Comparison of ENCODE assay signal across 8 cellular contexts in genomic region chr9:100352201-100352726, GRCh38. TPM values are rescaled to one million over a fixed set of nuclear protein-coding genes. Genes with fewer than 3 reads are reported as not detected.
DNase-seq lines count a peak whose midpoint lies in the region; ATAC-seq and TF ChIP-seq lines count a peak whose summit lies in the region.

No MANE protein-coding gene starts in this region.

- peaks cover 45 to 69% (median 66%) of the 10 kb centered on the region in 3 donors for H3K4me1 Mint-ChIP-seq in CD8-positive, alpha-beta memory T cell
- H3K4me1 Mint-ChIP-seq in WTC11: peaks cover 50% of the 10 kb centered on the region

- H3K4me3 Mint-ChIP-seq in CD8-positive, alpha-beta memory T cell: peak overlapping the region; percentile 89 to 97 (median 95)
- peak overlapping the region; percentile 94 for H3K4me3 Mint-ChIP-seq in WTC11

- H3K4me3 ChIP-seq in CD8-positive, alpha-beta memory T cell (ENCODE audit: low read length): peak overlapping the region; percentile 80
- peak overlapping the region; percentile 88 for H3K4me3 ChIP-seq in coronary artery
- peak overlapping the region; percentile 98 for H3K4me3 ChIP-seq in lower leg skin (ENCODE audit: low read depth, poor library complexity, severe bottlenecking)

- ATAC-seq in GM19467 (IDR thresholded peaks at IDR 0.05; ENCODE audit: unreplicated experiment) (peak; percentile 32), HG03558 (IDR thresholded peaks at IDR 0.05; ENCODE audit: extremely low read depth, unreplicated experiment) (peak; percentile 22), WTC11 (peak; percentile 13)

- intact Hi-C loops in lower leg skin (cut with DNase I; ENCODE audit: low total_unique reads): no loop called here

- TF ChIP-seq CTCF in WTC11 (IDR thresholded peaks at IDR 0.05) (no peak), coronary artery (IDR thresholded peaks at IDR 0.05) (no peak), lower leg skin (IDR thresholded peaks at IDR 0.05) (no peak)

- CTCF ChIA-PET in CD8-positive, alpha-beta memory T cell (lab: Charles Lee): interaction anchor here (1.7 to 3.7 kb wide), 2 partner anchors 27 to 85 kb away, joined by 5 to 13 read pairs; no protein-coding TSS in a partner anchor
- CTCF ChIA-PET in WTC11 (lab: Charles Lee): interaction anchor here (3.3 kb wide), 1 partner anchor 27 kb away, joined by 18 read pairs; no protein-coding TSS in a partner anchor

- H3K27me3 Mint-ChIP-seq in CD8-positive, alpha-beta memory T cell: no peaks in the 10 kb centered on the region
- no peaks in the 10 kb centered on the region for H3K27me3 Mint-ChIP-seq in WTC11 (ENCODE audit: low read depth)

- 0% methylated on average over 12 to 43 of the region's 43 CpGs for WGBS in lower leg skin, 2 donors

- POLR2A ChIA-PET in CD8-positive, alpha-beta memory T cell (lab: Charles Lee): interaction anchor here (0.5 kb wide), 3 partner anchors 19 to 404 kb away, joined by 3 to 6 read pairs (median 4); no protein-coding TSS in a partner anchor
- POLR2A ChIA-PET in WTC11 (lab: Charles Lee): interaction anchor here (0.6 to 1.5 kb wide), 6 partner anchors 9 to 240 kb away, joined by 3 to 5 read pairs (median 4); partner anchors contain the start of genes MSANTD3 and TMEFF1

- no peaks in the 10 kb centered on the region for H3K9me3 ChIP-seq in CD8-positive, alpha-beta memory T cell (ENCODE audit: low read length)

- peaks cover under 1 to 15% (median 4%) of the 10 kb centered on the region in 3 donors for H3K36me3 Mint-ChIP-seq in CD8-positive, alpha-beta memory T cell
- peaks cover 29% of the 10 kb centered on the region for H3K36me3 Mint-ChIP-seq in WTC11

- H3K9me3 Mint-ChIP-seq in CD8-positive, alpha-beta memory T cell: peaks cover 0 to under 1% (median 0%) of the 10 kb centered on the region in 5 donors
- H3K9me3 Mint-ChIP-seq in WTC11: peaks cover 11% of the 10 kb centered on the region

- DNase-seq in CD8-positive, alpha-beta memory T cell: peak in 4 of 5 donors; percentile 3 to 54 (median 6)
- DNase-seq in WTC11 (ENCODE audit: low spot score): peak; percentile 47
- peak; percentile 74 for DNase-seq in coronary artery (ENCODE audit: low spot score)
- peak; percentile 27 to 88 for DNase-seq in lower leg skin (ENCODE audit: low spot score in 2 of 2)
- DNase-seq in stimulated activated CD8-positive, alpha-beta memory T cell treated with anti-CD3 and anti-CD28 coated beads, Interleukin-15, amount 100 ng/mL, for 48 hours (ENCODE audit: low read depth in 2 of 2): peak; percentile 8 to 16
- DNase-seq in NCI-H446 treated with DMSO at 0.1 percent for 48 hours (lab: John Stamatoyannopoulos, UW): no peak

- H3K36me3 ChIP-seq in CD8-positive, alpha-beta memory T cell (ENCODE audit: insufficient read depth, low read length): no peaks in the 10 kb centered on the region

- no peaks in the 10 kb centered on the region for H3K27me3 ChIP-seq in CD8-positive, alpha-beta memory T cell (ENCODE audit: insufficient read depth, low read length, poor library complexity, severe bottlenecking)

- TF ChIP-seq POLR2A in lower leg skin (IDR thresholded peaks at IDR 0.05): no peak

- H3K4me1 ChIP-seq in CD8-positive, alpha-beta memory T cell (ENCODE audit: insufficient read depth, low read length): peaks cover 34% of the 10 kb centered on the region

- peak overlapping the region; percentile 75 to 94 (median 88) for H3K27ac Mint-ChIP-seq in CD8-positive, alpha-beta memory T cell
- H3K27ac Mint-ChIP-seq in WTC11: peak overlapping the region; percentile 88

- H3K27ac ChIP-seq in CD8-positive, alpha-beta memory T cell (ENCODE audit: low read depth, low read length): peak overlapping the region; percentile 68
- H3K27ac ChIP-seq in coronary artery: peak overlapping the region; percentile 79 to 82

TF ChIP-seq in WTC11, 78 proteins besides CTCF, POLR2A, EP300 and RAD21:
- no peak for TF ChIP-seq ETV6 (CRISPR knock-in tag; IDR thresholded peaks at IDR 0.05)
- no peak for TF ChIP-seq PREB (CRISPR knock-in tag; IDR thresholded peaks at IDR 0.05; ENCODE audit: borderline replicate concordance)
- no peak for TF ChIP-seq ZNF232 (CRISPR knock-in tag; IDR thresholded peaks at IDR 0.05)
- no peak for TF ChIP-seq E2F5 (CRISPR knock-in tag; IDR thresholded peaks at IDR 0.05)
- TF ChIP-seq PRRX2 (CRISPR knock-in tag; IDR thresholded peaks at IDR 0.05): no peak
- TF ChIP-seq ZNF512 (CRISPR knock-in tag; IDR thresholded peaks at IDR 0.05; ENCODE audit: borderline replicate concordance): 0 out of 2 replicates have a peak, but pooled peaks have one; percentile 9
- peak; percentile 64; the same call in 1 of the 2 replicates for TF ChIP-seq HMGXB4 (CRISPR knock-in tag; IDR thresholded peaks at IDR 0.05)
- TF ChIP-seq CBFB (CRISPR knock-in tag; IDR thresholded peaks at IDR 0.05; ENCODE audit: low read depth): no peak
- peak; percentile 38; the same call in 1 of the 2 replicates for TF ChIP-seq ZNF423 (CRISPR knock-in tag; IDR thresholded peaks at IDR 0.05)
- no peak for TF ChIP-seq FOXP1 (CRISPR knock-in tag; IDR thresholded peaks at IDR 0.05; ENCODE audit: borderline replicate concordance)
- no peak for TF ChIP-seq ZBTB21 (CRISPR knock-in tag; IDR thresholded peaks at IDR 0.05; ENCODE audit: borderline replicate concordance)
- no peak for TF ChIP-seq CREB1 (CRISPR knock-in tag; IDR thresholded peaks at IDR 0.05)
- no peak for TF ChIP-seq ZSCAN18 (CRISPR knock-in tag; IDR thresholded peaks at IDR 0.05)
TF ChIP-seq in WTC11: peak in this region for 3.

RNA-seq across cellular contexts. Expression of gene TEX10, which starts 0.5 kb away (rescaled TPM):
- total RNA-seq in CD8-positive, alpha-beta memory T cell: 10 to 100 TPM; 31.3 to 34.1 TPM
- polyA plus RNA-seq in CD8-positive, alpha-beta memory T cell: 11.6 TPM
- total RNA-seq in WTC11 (2021) (47.6 to 64.7 TPM (median 50.5 TPM) in 3 replicates), lower leg skin (10 to 100 TPM; 15.5 to 23.9 (median 21.6) TPM)
